Comparison of ENCODE assay signal across 2 cellular contexts in the genomic region with DNA sequence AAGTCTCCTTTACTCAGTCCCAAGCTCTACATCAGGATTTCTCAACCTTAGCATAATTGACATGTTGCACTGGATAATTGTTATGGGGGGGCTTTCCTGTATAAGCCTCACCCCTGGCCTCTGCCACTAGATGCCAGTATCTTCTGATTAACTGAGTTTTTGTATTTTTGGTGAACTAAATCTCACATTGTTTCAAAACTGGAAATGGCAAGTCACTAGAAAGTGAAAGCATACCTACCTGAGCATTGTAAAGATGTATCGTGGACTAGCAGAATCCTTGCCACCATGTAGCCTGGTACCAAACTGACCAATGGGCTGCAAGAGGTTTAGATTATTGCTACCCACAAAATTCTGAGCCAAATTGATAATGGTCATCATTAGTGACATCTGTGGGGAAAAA.
TF ChIP-seq lines count a peak whose summit lies in the region.

No MANE protein-coding gene starts in this region.

TF ChIP-seq in SK-N-SH, 30 proteins besides CTCF, POLR2A, EP300 and RAD21 (continued from another document):
- TF ChIP-seq, protein P1, sequence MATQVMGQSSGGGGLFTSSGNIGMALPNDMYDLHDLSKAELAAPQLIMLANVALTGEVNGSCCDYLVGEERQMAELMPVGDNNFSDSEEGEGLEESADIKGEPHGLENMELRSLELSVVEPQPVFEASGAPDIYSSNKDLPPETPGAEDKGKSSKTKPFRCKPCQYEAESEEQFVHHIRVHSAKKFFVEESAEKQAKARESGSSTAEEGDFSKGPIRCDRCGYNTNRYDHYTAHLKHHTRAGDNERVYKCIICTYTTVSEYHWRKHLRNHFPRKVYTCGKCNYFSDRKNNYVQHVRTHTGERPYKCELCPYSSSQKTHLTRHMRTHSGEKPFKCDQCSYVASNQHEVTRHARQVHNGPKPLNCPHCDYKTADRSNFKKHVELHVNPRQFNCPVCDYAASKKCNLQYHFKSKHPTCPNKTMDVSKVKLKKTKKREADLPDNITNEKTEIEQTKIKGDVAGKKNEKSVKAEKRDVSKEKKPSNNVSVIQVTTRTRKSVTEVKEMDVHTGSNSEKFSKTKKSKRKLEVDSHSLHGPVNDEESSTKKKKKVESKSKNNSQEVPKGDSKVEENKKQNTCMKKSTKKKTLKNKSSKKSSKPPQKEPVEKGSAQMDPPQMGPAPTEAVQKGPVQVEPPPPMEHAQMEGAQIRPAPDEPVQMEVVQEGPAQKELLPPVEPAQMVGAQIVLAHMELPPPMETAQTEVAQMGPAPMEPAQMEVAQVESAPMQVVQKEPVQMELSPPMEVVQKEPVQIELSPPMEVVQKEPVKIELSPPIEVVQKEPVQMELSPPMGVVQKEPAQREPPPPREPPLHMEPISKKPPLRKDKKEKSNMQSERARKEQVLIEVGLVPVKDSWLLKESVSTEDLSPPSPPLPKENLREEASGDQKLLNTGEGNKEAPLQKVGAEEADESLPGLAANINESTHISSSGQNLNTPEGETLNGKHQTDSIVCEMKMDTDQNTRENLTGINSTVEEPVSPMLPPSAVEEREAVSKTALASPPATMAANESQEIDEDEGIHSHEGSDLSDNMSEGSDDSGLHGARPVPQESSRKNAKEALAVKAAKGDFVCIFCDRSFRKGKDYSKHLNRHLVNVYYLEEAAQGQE (IDR thresholded peaks at IDR 0.05; ENCODE audit: low read depth, low read length) = no peak
- no peak for TF ChIP-seq RCOR1 (IDR thresholded peaks at IDR 0.05; ENCODE audit: low read length)
- TF ChIP-seq POLR2AphosphoS5 (IDR thresholded peaks at IDR 0.05; ENCODE audit: low read depth, low read length) = no peak
- TF ChIP-seq USF1 (IDR thresholded peaks at IDR 0.05; ENCODE audit: borderline replicate concordance, low read depth) = no peak
- TF ChIP-seq, protein P2, sequence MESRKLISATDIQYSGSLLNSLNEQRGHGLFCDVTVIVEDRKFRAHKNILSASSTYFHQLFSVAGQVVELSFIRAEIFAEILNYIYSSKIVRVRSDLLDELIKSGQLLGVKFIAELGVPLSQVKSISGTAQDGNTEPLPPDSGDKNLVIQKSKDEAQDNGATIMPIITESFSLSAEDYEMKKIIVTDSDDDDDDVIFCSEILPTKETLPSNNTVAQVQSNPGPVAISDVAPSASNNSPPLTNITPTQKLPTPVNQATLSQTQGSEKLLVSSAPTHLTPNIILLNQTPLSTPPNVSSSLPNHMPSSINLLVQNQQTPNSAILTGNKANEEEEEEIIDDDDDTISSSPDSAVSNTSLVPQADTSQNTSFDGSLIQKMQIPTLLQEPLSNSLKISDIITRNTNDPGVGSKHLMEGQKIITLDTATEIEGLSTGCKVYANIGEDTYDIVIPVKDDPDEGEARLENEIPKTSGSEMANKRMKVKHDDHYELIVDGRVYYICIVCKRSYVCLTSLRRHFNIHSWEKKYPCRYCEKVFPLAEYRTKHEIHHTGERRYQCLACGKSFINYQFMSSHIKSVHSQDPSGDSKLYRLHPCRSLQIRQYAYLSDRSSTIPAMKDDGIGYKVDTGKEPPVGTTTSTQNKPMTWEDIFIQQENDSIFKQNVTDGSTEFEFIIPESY (IDR thresholded peaks at IDR 0.05; ENCODE audit: borderline replicate concordance, low read depth) = no peak
- no peak for TF ChIP-seq NRF1 (IDR thresholded peaks at IDR 0.05; ENCODE audit: low read depth, low read length)
- no peak for TF ChIP-seq EZH2phosphoT487 (IDR thresholded peaks at IDR 0.05; ENCODE audit: borderline replicate concordance, low read depth)
TF ChIP-seq in SK-N-SH: peak in this region for 0.

TF ChIP-seq in SK-N-SH treated with all-trans-retinoic acid at 6 μM for 48 hours, 23 proteins besides CTCF, POLR2A, EP300 and RAD21 (continued from another document):
- TF ChIP-seq TSHZ2 (CRISPR knock-in tag; IDR thresholded peaks at IDR 0.05) (no peak), ZFP30 (CRISPR knock-in tag; IDR thresholded peaks at IDR 0.05) (no peak), ZNF70 (CRISPR knock-in tag; IDR thresholded peaks at IDR 0.05) (no peak), ESRRG (CRISPR knock-in tag; IDR thresholded peaks at IDR 0.05) (no peak), CSDC2 (CRISPR knock-in tag; IDR thresholded peaks at IDR 0.05) (no peak), ZNF8 (CRISPR knock-in tag; IDR thresholded peaks at IDR 0.05) (no peak), SNAI2 (CRISPR knock-in tag; IDR thresholded peaks at IDR 0.05) (no peak), TOX (CRISPR knock-in tag; IDR thresholded peaks at IDR 0.05; ENCODE audit: borderline replicate concordance) (no peak)
- TF ChIP-seq, protein P3, sequence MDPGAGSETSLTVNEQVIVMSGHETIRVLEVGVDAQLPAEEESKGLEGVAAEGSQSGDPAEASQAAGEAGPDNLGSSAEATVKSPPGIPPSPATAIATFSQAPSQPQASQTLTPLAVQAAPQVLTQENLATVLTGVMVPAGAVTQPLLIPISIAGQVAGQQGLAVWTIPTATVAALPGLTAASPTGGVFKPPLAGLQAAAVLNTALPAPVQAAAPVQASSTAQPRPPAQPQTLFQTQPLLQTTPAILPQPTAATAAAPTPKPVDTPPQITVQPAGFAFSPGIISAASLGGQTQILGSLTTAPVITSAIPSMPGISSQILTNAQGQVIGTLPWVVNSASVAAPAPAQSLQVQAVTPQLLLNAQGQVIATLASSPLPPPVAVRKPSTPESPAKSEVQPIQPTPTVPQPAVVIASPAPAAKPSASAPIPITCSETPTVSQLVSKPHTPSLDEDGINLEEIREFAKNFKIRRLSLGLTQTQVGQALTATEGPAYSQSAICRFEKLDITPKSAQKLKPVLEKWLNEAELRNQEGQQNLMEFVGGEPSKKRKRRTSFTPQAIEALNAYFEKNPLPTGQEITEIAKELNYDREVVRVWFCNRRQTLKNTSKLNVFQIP (CRISPR knock-in tag; IDR thresholded peaks at IDR 0.05; ENCODE audit: borderline replicate concordance, low read depth) = no peak
- TF ChIP-seq, protein P4, sequence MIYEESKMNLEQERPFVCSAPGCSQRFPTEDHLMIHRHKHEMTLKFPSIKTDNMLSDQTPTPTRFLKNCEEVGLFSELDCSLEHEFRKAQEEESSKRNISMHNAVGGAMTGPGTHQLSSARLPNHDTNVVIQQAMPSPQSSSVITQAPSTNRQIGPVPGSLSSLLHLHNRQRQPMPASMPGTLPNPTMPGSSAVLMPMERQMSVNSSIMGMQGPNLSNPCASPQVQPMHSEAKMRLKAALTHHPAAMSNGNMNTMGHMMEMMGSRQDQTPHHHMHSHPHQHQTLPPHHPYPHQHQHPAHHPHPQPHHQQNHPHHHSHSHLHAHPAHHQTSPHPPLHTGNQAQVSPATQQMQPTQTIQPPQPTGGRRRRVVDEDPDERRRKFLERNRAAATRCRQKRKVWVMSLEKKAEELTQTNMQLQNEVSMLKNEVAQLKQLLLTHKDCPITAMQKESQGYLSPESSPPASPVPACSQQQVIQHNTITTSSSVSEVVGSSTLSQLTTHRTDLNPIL (CRISPR knock-in tag; IDR thresholded peaks at IDR 0.05; ENCODE audit: low read depth) = no peak
